ENCODE assay signal across 8 cellular contexts in the genomic region with DNA sequence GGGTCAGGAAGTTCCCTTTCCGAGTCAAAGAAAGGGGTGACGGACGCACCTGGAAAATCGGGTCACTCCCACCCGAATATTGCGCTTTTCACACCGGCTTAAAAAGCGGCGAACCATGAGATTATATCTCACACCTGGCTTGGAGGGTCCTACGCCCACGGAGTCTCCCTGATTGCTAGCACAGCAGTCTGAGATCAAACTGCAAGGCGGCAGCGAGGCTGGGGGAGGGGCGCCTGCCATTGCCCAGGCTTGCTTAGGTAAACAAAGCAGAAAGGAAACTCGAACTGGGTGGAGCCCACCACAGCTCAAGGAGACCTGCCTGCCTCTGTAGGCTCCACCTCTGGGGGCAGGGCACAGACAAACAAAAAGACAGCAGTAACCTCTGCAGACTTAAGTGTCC.
DNase-seq lines count a peak whose midpoint lies in the region; ATAC-seq and TF ChIP-seq lines count a peak whose summit lies in the region.
"Not testable (repeated sequence)": the region's sequence is repeated elsewhere in the genome, so short reads cannot be mapped to it uniquely, and the experiment has no call there.

No MANE protein-coding gene starts in this region.

- H3K27me3 ChIP-seq in CD4-positive, CD25-positive, alpha-beta regulatory T cell (ENCODE audit: control insufficient read depth, insufficient read depth, low read length); KMS-11 (ENCODE audit: insufficient read depth, low read depth); endodermal cell (ENCODE audit: control insufficient read depth, insufficient read depth, low read length, poor library complexity, severe bottlenecking): not testable (repeated sequence)

- not testable (repeated sequence) for H3K4me1 Mint-ChIP-seq in CD4-positive, CD25-positive, alpha-beta regulatory T cell; WTC11; endodermal cell; progenitor cell of endocrine pancreas (ENCODE audit: low read depth)

- H3K27me3 Mint-ChIP-seq in CD4-positive, CD25-positive, alpha-beta regulatory T cell; WTC11 (ENCODE audit: low read depth); endodermal cell (ENCODE audit: insufficient read depth); progenitor cell of endocrine pancreas: not testable (repeated sequence)

- not testable (repeated sequence) for H3K9me3 ChIP-seq in CD4-positive, CD25-positive, alpha-beta regulatory T cell (ENCODE audit: control insufficient read depth in 2 of 2, low read length in 2 of 2); ES-I3 (ENCODE audit: control insufficient read depth, insufficient read depth, low read length); iPS-18c (ENCODE audit: control insufficient read depth, insufficient read depth, low read length)
- peaks cover 13% of the 10 kb centered on the region for H3K9me3 ChIP-seq in endodermal cell (ENCODE audit: control insufficient read depth, low read length)

- not testable (repeated sequence) for H3K4me2 ChIP-seq in KMS-11

- H3K79me2 ChIP-seq in KMS-11 (ENCODE audit: insufficient read depth, low read depth) = not testable (repeated sequence)

- POLR2A ChIA-PET in WTC11 (lab: Charles Lee) = not testable (repeated sequence)

- CTCF ChIA-PET in WTC11 (lab: Charles Lee) = not testable (repeated sequence)

- whole genome bisulfite sequencing in endodermal cell (ENCODE audit: insufficient coverage in 1 of 2, insufficient read length in 1 of 2), 2 experiments = 69 to 100% methylated on average over 1 to 13 of the region's 15 CpGs

- not testable (repeated sequence) for H2AFZ ChIP-seq in KMS-11 (ENCODE audit: low read depth)

- not testable (repeated sequence) for H3K27ac Mint-ChIP-seq in CD4-positive, CD25-positive, alpha-beta regulatory T cell; WTC11; progenitor cell of endocrine pancreas
- peak overlapping the region; percentile 77 for H3K27ac Mint-ChIP-seq in endodermal cell

- DNase-seq in CD4-positive, CD25-positive, alpha-beta regulatory T cell = peak in 2 of 3 donors; percentile 8 to 40
- DNase-seq in NCI-H2171 treated with DMSO at 0.1 percent for 48 hours (lab: John Stamatoyannopoulos, UW) (peak; percentile 74), WTC11 (ENCODE audit: low spot score) (peak; percentile 52), endodermal cell (peak; percentile 72)
- DNase-seq in progenitor cell of endocrine pancreas (ENCODE audit: low spot score, unreplicated experiment) = not testable (repeated sequence)

- not testable (repeated sequence) for H3K36me3 ChIP-seq in CD4-positive, CD25-positive, alpha-beta regulatory T cell (ENCODE audit: control insufficient read depth, insufficient read depth, low read length); ES-I3 (ENCODE audit: insufficient read depth, low read length); KMS-11 (ENCODE audit: insufficient read depth); endodermal cell (ENCODE audit: control insufficient read depth, insufficient read depth, low read length)

- not testable (repeated sequence) for H3K4me1 ChIP-seq in CD4-positive, CD25-positive, alpha-beta regulatory T cell (ENCODE audit: control insufficient read depth, insufficient read depth, low read length, poor library complexity, severe bottlenecking); ES-I3 (ENCODE audit: insufficient read depth, low read length); endodermal cell (ENCODE audit: control insufficient read depth, insufficient read depth, low read length)
- H3K4me1 ChIP-seq in KMS-11 (ENCODE audit: low read depth, poor library complexity, severe bottlenecking) = peaks cover 17% of the 10 kb centered on the region

- H3K4me3 Mint-ChIP-seq in CD4-positive, CD25-positive, alpha-beta regulatory T cell = peak overlapping the region in 1 of 4 donors; percentile 21
- H3K4me3 Mint-ChIP-seq in WTC11 (peak overlapping the region; percentile 64), endodermal cell (peak overlapping the region; percentile 50), progenitor cell of endocrine pancreas (ENCODE audit: low read depth) (peak overlapping the region; percentile 41)

- not testable (repeated sequence) for ATAC-seq in CD4-positive, CD25-positive, alpha-beta regulatory T cell (ENCODE audit: low read depth in 2 of 2); WTC11

- H3K9ac ChIP-seq in ES-I3 (ENCODE audit: low read depth, low read length) (peak overlapping the region; percentile 60), KMS-11 (peak overlapping the region; percentile 86; the same call in 1 of the 2 replicates)
- H3K9ac ChIP-seq in endodermal cell (ENCODE audit: extremely low read depth, low read length, poor library complexity, severe bottlenecking) = not testable (repeated sequence)

- not testable (repeated sequence) for TF ChIP-seq CTCF in KMS-11 (conservative IDR thresholded peaks at IDR 0.05; ENCODE audit: low read depth, low read length); WTC11 (IDR thresholded peaks at IDR 0.05); endodermal cell (conservative IDR thresholded peaks at IDR 0.05); progenitor cell of endocrine pancreas (IDR thresholded peaks at IDR 0.05; ENCODE audit: unreplicated experiment)

- H3K36me3 Mint-ChIP-seq in CD4-positive, CD25-positive, alpha-beta regulatory T cell; progenitor cell of endocrine pancreas (ENCODE audit: insufficient read depth): not testable (repeated sequence)
- peaks cover 12% of the 10 kb centered on the region for H3K36me3 Mint-ChIP-seq in WTC11
- peaks cover 10% of the 10 kb centered on the region for H3K36me3 Mint-ChIP-seq in endodermal cell (ENCODE audit: low read depth)

- not testable (repeated sequence) for H3K4me3 ChIP-seq in CD4-positive, CD25-positive, alpha-beta regulatory T cell (ENCODE audit: low read depth, low read length); KMS-11 (IDR thresholded peaks at IDR 0.05; ENCODE audit: insufficient read depth, low read depth, low read length); endodermal cell (ENCODE audit: low read length)
- H3K4me3 ChIP-seq in iPS-18c (ENCODE audit: insufficient read depth, low read depth, low read length) = peak overlapping the region; percentile 36; the same call in 1 of the 2 replicates

- not testable (repeated sequence) for H3K27ac ChIP-seq in CD4-positive, CD25-positive, alpha-beta regulatory T cell (ENCODE audit: insufficient read depth, low read length, poor library complexity, severe bottlenecking); endodermal cell (ENCODE audit: low read depth, low read length)
- H3K27ac ChIP-seq in KMS-11 = peak overlapping the region; percentile 92

- H4K20me1 ChIP-seq in KMS-11 (ENCODE audit: insufficient read depth) = not testable (repeated sequence)

- not testable (repeated sequence) for H3K9me3 Mint-ChIP-seq in CD4-positive, CD25-positive, alpha-beta regulatory T cell
- H3K9me3 Mint-ChIP-seq in WTC11 = peaks cover 18% of the 10 kb centered on the region
- H3K9me3 Mint-ChIP-seq in endodermal cell = peaks cover 22% of the 10 kb centered on the region
- H3K9me3 Mint-ChIP-seq in progenitor cell of endocrine pancreas (ENCODE audit: low read depth) = peaks cover 21% of the 10 kb centered on the region

TF ChIP-seq in WTC11, 78 proteins besides CTCF, POLR2A, EP300 and RAD21:
- peak; percentile 27; the same call in 1 of the 2 replicates for TF ChIP-seq FOXP1 (CRISPR knock-in tag; IDR thresholded peaks at IDR 0.05; ENCODE audit: borderline replicate concordance)
